32 cellular contexts compared by ENCODE assay signal in the genomic region with DNA sequence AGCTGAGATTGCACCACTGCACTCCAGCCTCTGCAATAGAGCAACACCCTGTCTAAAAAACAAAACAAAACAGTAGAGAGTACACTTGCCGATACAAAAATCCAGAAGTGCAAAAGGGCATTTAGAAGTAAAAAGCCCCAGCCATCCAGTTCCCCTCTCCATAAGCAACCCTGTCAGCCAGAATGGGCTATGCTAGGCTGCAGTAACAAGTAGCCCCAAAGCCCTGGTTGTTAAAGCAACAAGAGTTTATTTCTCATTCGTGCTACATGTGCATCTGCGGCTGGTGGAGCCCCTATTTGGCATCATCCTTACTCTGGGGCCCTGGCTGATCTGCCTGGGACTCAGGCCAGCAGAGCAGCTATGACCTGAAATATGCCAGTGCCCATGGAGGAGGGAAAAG. TPM values are rescaled to one million over a fixed set of nuclear protein-coding genes. Genes with fewer than 3 reads are reported as not detected.
"Had no signal": no experiment of that assay in that cellular context is flagged by ENCODE, and none has a peak within 500 bp of the region (broad histone marks: within the 10 kb centered on the region; RNA-seq: fewer than 3 reads in every experiment).

No MANE protein-coding gene starts in this region.

- H3K9me3 ChIP-seq: body of pancreas, breast epithelium, SJCRH30 had no signal

- H3K27ac ChIP-seq: body of pancreas, breast epithelium, SJCRH30, SK-N-MC had no signal

- H3K36me3 ChIP-seq: breast epithelium, SJCRH30 had no signal

- DNase-seq: activated CD4-positive, alpha-beta T cell treated with anti-CD3 and anti-CD28 coated beads, Interleukin-2, amount 10 ng/mL, durations not matched to agents 24 days and 14 days; activated CD4-positive, alpha-beta T cell treated with anti-CD3 and anti-CD28 coated beads, Interleukin-2, amount 50 U/mL, for 48 hours; activated CD8-positive, alpha-beta T cell treated with anti-CD3 and anti-CD28 coated beads, Interleukin-2, amount 10 ng/mL, durations not matched to agents 7 days and 5 days; activated gamma-delta T cell; activated naive CD4-positive, alpha-beta T cell treated with Interleukin-2 at 50 U/mL for 16 hours; activated naive CD8-positive, alpha-beta T cell treated with anti-CD3 and anti-CD28 coated beads, Interleukin-2, amount 10 ng/mL, durations not matched to agents 7 days and 5 days; activated T-cell treated with anti-CD3 and anti-CD28 coated beads, Interleukin-2, amount 50 U/mL, for 24 hours; amygdala; body of pancreas; Karpas-422; KBM-7; NCI-H1105; NCI-H1417 treated with DMSO at 0.1 percent for 48 hours; NCI-H1694; NCI-H1930; NCI-H2081 treated with DMSO at 0.1 percent for 48 hours; NCI-H226; NCI-H446 treated with DMSO at 0.1 percent for 48 hours; NCI-H524; NCI-H69; NCI-H82; SHP77; SJCRH30 had no signal

- H3K4me3 ChIP-seq: body of pancreas, breast epithelium, SJCRH30, SK-N-MC had no signal

- FAIRE-seq: astrocyte, TTC549 had no signal

- H3K27me3 ChIP-seq: body of pancreas, SJCRH30 had no signal

- H3K4me1 ChIP-seq: body of pancreas, breast epithelium had no signal

- ATAC-seq: activated CD8-positive, alpha-beta T cell treated with anti-CD3 and anti-CD28 coated beads, Interleukin-2, amount 10 ng/mL, durations not matched to agents 7 days and 5 days; body of pancreas; Panc1 had no signal

RNA-seq across cellular contexts. Expression of a gene that starts 18.6 kb away (rescaled TPM):
- total RNA-seq: activated CD4-positive, alpha-beta T cell treated with anti-CD3 and anti-CD28 coated beads, Interleukin-2, amount 10 ng/mL, durations not matched to agents 24 days and 14 days; activated CD8-positive, alpha-beta T cell treated with anti-CD3 and anti-CD28 coated beads, Interleukin-2, amount 10 ng/mL, durations not matched to agents 7 days and 5 days; activated naive CD8-positive, alpha-beta T cell treated with anti-CD3 and anti-CD28 coated beads, Interleukin-2, amount 10 ng/mL, durations not matched to agents 7 days and 5 days; activated T-helper 2 cell treated with anti-CD3 and anti-CD28 coated beads, Interferon-gamma antibody, Interleukin-2, Interleukin-4, amounts not matched to agents 10 μg/mL and 5 μg/mL and 100 μg/mL, durations not matched to agents 14 hours and 24 hours and 36 hours; body of pancreas; cardiac septum; MCF 10A; SJCRH30 had no signal

RNA-seq across cellular contexts. Expression of a gene that starts 40.0 kb away (rescaled TPM):
- total RNA-seq: activated CD4-positive, alpha-beta T cell treated with anti-CD3 and anti-CD28 coated beads, Interleukin-2, amount 10 ng/mL, durations not matched to agents 24 days and 14 days; activated CD8-positive, alpha-beta T cell treated with anti-CD3 and anti-CD28 coated beads, Interleukin-2, amount 10 ng/mL, durations not matched to agents 7 days and 5 days; activated naive CD8-positive, alpha-beta T cell treated with anti-CD3 and anti-CD28 coated beads, Interleukin-2, amount 10 ng/mL, durations not matched to agents 7 days and 5 days; activated T-helper 2 cell treated with anti-CD3 and anti-CD28 coated beads, Interferon-gamma antibody, Interleukin-2, Interleukin-4, amounts not matched to agents 10 μg/mL and 5 μg/mL and 100 μg/mL, durations not matched to agents 14 hours and 24 hours and 36 hours; astrocyte; body of pancreas; breast epithelium; cardiac septum; RPMI7951; SJCRH30 had no signal
